In genomic region chr1:9493326-9493725, GRCh38 we compare ENCODE assay signal across 23 cellular contexts.
"Had no signal": no experiment of that assay in that cellular context is flagged by ENCODE, and none has a peak within 500 bp of the region (broad histone marks: within the 10 kb centered on the region; RNA-seq: fewer than 3 reads in every experiment).

No MANE protein-coding gene starts in this region.

- H3K9ac ChIP-seq: parathyroid adenoma had no signal

- H2AFZ ChIP-seq: parathyroid adenoma had no signal

- H3K4me1 ChIP-seq: parathyroid adenoma had no signal

- H3K27me3 ChIP-seq: ovary, right lobe of liver, sigmoid colon, thyroid gland, upper lobe of right lung, vagina had no signal

- H3K36me3 ChIP-seq: ovary, right lobe of liver, sigmoid colon, stomach, thoracic aorta, thyroid gland, tibial nerve, upper lobe of right lung, vagina had no signal

- H3K9me3 ChIP-seq: ovary, psoas muscle, right lobe of liver, sigmoid colon, stomach, thoracic aorta, thyroid gland, tibial nerve, upper lobe of right lung, vagina had no signal

- H3K4me3 ChIP-seq: ovary, psoas muscle, right lobe of liver, sigmoid colon, stomach, thoracic aorta, thyroid gland, tibial nerve, upper lobe of right lung, vagina had no signal

- H3K27ac ChIP-seq: ovary, parathyroid adenoma, psoas muscle, sigmoid colon, stomach, thoracic aorta, thyroid gland, tibial nerve, upper lobe of right lung, vagina had no signal

- DNase-seq: naive thymus-derived CD8-positive, alpha-beta T cell; nephron progenitor cell; occipital lobe; ovary; posterior cingulate gyrus; psoas muscle; right cardiac atrium; sigmoid colon; small intestine; stimulated activated CD4-positive, alpha-beta T cell treated with anti-CD3 and anti-CD28 coated beads, Interleukin-15, amount 100 ng/mL, for 24 hours; stimulated activated CD4-positive, alpha-beta T cell treated with anti-CD3 and anti-CD28 coated beads, Interleukin-2, amount 100 ng/mL, for 24 hours; stimulated activated CD4-positive, alpha-beta T cell treated with anti-CD3 and anti-CD28 coated beads, Interleukin-2, amount 100 ng/mL, for 48 hours; stimulated activated CD4-positive, alpha-beta T cell treated with anti-CD3 and anti-CD28 coated beads, Interleukin-4, amount 100 ng/mL, for 24 hours; stimulated activated naive B cell treated with anti-CD40 and anti-IgM and Interleukin-4, amounts not matched to agents 10 μg/mL and 1 μg/mL and 100 μg/mL, for 72 hours; stimulated activated naive CD4-positive, alpha-beta T cell treated with Interleukin-2 at 50 U/mL for 16 hours; stomach; thyroid gland; upper lobe of right lung had no signal

- H3K79me2 ChIP-seq: parathyroid adenoma had no signal
